Comparison of ENCODE assay signal across 20 cellular contexts in genomic region chr16:85423186-85423550, GRCh38.
DNase-seq lines count a peak whose midpoint lies in the region; ATAC-seq and TF ChIP-seq lines count a peak whose summit lies in the region.
"Had no signal": no experiment of that assay in that cellular context is flagged by ENCODE, and none has a peak within 500 bp of the region (broad histone marks: within the 10 kb centered on the region; RNA-seq: fewer than 3 reads in every experiment).

No MANE protein-coding gene starts in this region.

- no peaks in the 10 kb centered on the region for H3K36me3 Mint-ChIP-seq in activated CD8-positive, alpha-beta memory T cell treated with anti-CD3 and anti-CD28 coated beads, Interleukin-2, amount 10 ng/mL, durations not matched to agents 7 days and 5 days
- no peaks in the 10 kb centered on the region for H3K36me3 Mint-ChIP-seq in activated B cell treated with CpG ODN at 0.5 μM for 24 hours (ENCODE audit: low read depth)
- H3K36me3 Mint-ChIP-seq in activated T-helper 1 cell treated with anti-CD3 and anti-CD28 coated beads, Interleukin-12 subunit alpha, Interleukin-12 subunit beta, Interleukin-2, Interleukin-4 antibody, amounts not matched to agents 30 ng/mL and 10 ng/mL and 1 ng/mL, durations not matched to agents 14 hours and 24 hours and 36 hours (ENCODE audit: low read depth) = no peaks in the 10 kb centered on the region
- H3K36me3 Mint-ChIP-seq: CD4-positive, CD25-positive, alpha-beta regulatory T cell; memory B cell; naive thymus-derived CD8-positive, alpha-beta T cell had no signal

- no peak for TF ChIP-seq POLR2A in stomach (IDR thresholded peaks at IDR 0.05)

- peaks cover 40 to 53% (median 50%) of the 10 kb centered on the region in 4 donors for H3K4me1 ChIP-seq in stomach
- H3K4me1 ChIP-seq: HAP-1 had no signal

- peaks cover 2% of the 10 kb centered on the region for H3K4me1 Mint-ChIP-seq in activated CD8-positive, alpha-beta memory T cell treated with anti-CD3 and anti-CD28 coated beads, Interleukin-2, amount 10 ng/mL, durations not matched to agents 7 days and 5 days
- H3K4me1 Mint-ChIP-seq in activated B cell treated with CpG ODN at 0.5 μM for 24 hours = no peaks in the 10 kb centered on the region
- H3K4me1 Mint-ChIP-seq in activated T-helper 1 cell treated with anti-CD3 and anti-CD28 coated beads, Interleukin-12 subunit alpha, Interleukin-12 subunit beta, Interleukin-2, Interleukin-4 antibody, amounts not matched to agents 30 ng/mL and 10 ng/mL and 1 ng/mL, durations not matched to agents 14 hours and 24 hours and 36 hours (ENCODE audit: low read depth) = no peaks in the 10 kb centered on the region
- H3K4me1 Mint-ChIP-seq: memory B cell had no signal

- H3K9me3 Mint-ChIP-seq in activated CD8-positive, alpha-beta memory T cell treated with anti-CD3 and anti-CD28 coated beads, Interleukin-2, amount 10 ng/mL, durations not matched to agents 7 days and 5 days (ENCODE audit: low read depth) = no peaks in the 10 kb centered on the region
- no peaks in the 10 kb centered on the region for H3K9me3 Mint-ChIP-seq in activated B cell treated with CpG ODN at 0.5 μM for 24 hours
- H3K9me3 Mint-ChIP-seq in activated T-helper 1 cell treated with anti-CD3 and anti-CD28 coated beads, Interleukin-12 subunit alpha, Interleukin-12 subunit beta, Interleukin-2, Interleukin-4 antibody, amounts not matched to agents 30 ng/mL and 10 ng/mL and 1 ng/mL, durations not matched to agents 14 hours and 24 hours and 36 hours = no peaks in the 10 kb centered on the region
- H3K9me3 Mint-ChIP-seq: naive thymus-derived CD8-positive, alpha-beta T cell had no signal

- 45 to 87% (median 54%) methylated on average over 4 to 9 of the region's 9 CpGs for WGBS in stomach, 5 donors

- CTCF ChIA-PET in activated CD8-positive, alpha-beta memory T cell treated with anti-CD3 and anti-CD28 coated beads, Interleukin-2, amount 10 ng/mL, durations not matched to agents 7 days and 5 days (lab: Charles Lee) = interaction anchor here (1.5 to 12.2 kb wide), 2 partner anchors 171 to 191 kb away, joined by 3 to 237 read pairs; partner anchors contain the start of gene GSE1
- CTCF ChIA-PET in activated B cell treated with CpG ODN at 0.5 μM for 24 hours (lab: Charles Lee) = no interaction called here

- H3K27me3 ChIP-seq in stomach = no peaks in the 10 kb centered on the region
- H3K27me3 ChIP-seq: ascending aorta, uterus had no signal

- ATAC-seq in activated CD8-positive, alpha-beta memory T cell treated with anti-CD3 and anti-CD28 coated beads, Interleukin-2, amount 10 ng/mL, durations not matched to agents 7 days and 5 days = no peak
- ATAC-seq in activated B cell treated with CpG ODN at 0.5 μM for 24 hours (ENCODE audit: low read depth) (no peak), left colon (peak; percentile 8)
- ATAC-seq: activated CD4-positive, CD25-positive, alpha-beta regulatory T cell treated with anti-CD3 and anti-CD28 coated beads, Interleukin-2, amount 50 U/mL, for 24 hours; naive thymus-derived CD8-positive, alpha-beta T cell; Panc1 had no signal

- H3K27me3 Mint-ChIP-seq in activated CD8-positive, alpha-beta memory T cell treated with anti-CD3 and anti-CD28 coated beads, Interleukin-2, amount 10 ng/mL, durations not matched to agents 7 days and 5 days = no peaks in the 10 kb centered on the region
- H3K27me3 Mint-ChIP-seq in activated B cell treated with CpG ODN at 0.5 μM for 24 hours = peaks cover 19% of the 10 kb centered on the region
- H3K27me3 Mint-ChIP-seq in activated T-helper 1 cell treated with anti-CD3 and anti-CD28 coated beads, Interleukin-12 subunit alpha, Interleukin-12 subunit beta, Interleukin-2, Interleukin-4 antibody, amounts not matched to agents 30 ng/mL and 10 ng/mL and 1 ng/mL, durations not matched to agents 14 hours and 24 hours and 36 hours (ENCODE audit: insufficient read depth) = peaks cover 3% of the 10 kb centered on the region

- POLR2A ChIA-PET in activated B cell treated with CpG ODN at 0.5 μM for 24 hours (lab: Charles Lee) = no interaction called here

- intact Hi-C loops in activated B cell treated with CpG ODN at 0.5 μM for 24 hours (cut with micrococcal nuclease) = no loop called here
- intact Hi-C loops in left colon (cut with DNase I, micrococcal nuclease) = no loop called here
- intact Hi-C loops in stomach (cut with DNase I; ENCODE audit: low total_unique reads) = no loop called here
- intact Hi-C loops in activated T-helper 1 cell treated with anti-CD3 and anti-CD28 coated beads, Interleukin-12 subunit alpha, Interleukin-12 subunit beta, Interleukin-2, Interleukin-4 antibody, amounts not matched to agents 30 ng/mL and 10 ng/mL and 1 ng/mL, durations not matched to agents 14 hours and 24 hours and 36 hours (cut with micrococcal nuclease) = no loop called here

- H3K4me3 Mint-ChIP-seq in activated CD8-positive, alpha-beta memory T cell treated with anti-CD3 and anti-CD28 coated beads, Interleukin-2, amount 10 ng/mL, durations not matched to agents 7 days and 5 days = no peak overlapping the region
- H3K4me3 Mint-ChIP-seq in activated B cell treated with CpG ODN at 0.5 μM for 24 hours = no peak overlapping the region
- no peak overlapping the region for H3K4me3 Mint-ChIP-seq in activated T-helper 1 cell treated with anti-CD3 and anti-CD28 coated beads, Interleukin-12 subunit alpha, Interleukin-12 subunit beta, Interleukin-2, Interleukin-4 antibody, amounts not matched to agents 30 ng/mL and 10 ng/mL and 1 ng/mL, durations not matched to agents 14 hours and 24 hours and 36 hours
- H3K4me3 Mint-ChIP-seq: CD4-positive, CD25-positive, alpha-beta regulatory T cell; memory B cell; naive thymus-derived CD8-positive, alpha-beta T cell had no signal

- peak overlapping the region; percentile 60 to 82 (median 75) for H3K27ac ChIP-seq in stomach
- H3K27ac ChIP-seq: ascending aorta, uterus had no signal

- TF ChIP-seq CTCF in activated B cell treated with CpG ODN at 0.5 μM for 24 hours (IDR thresholded peaks at IDR 0.05) (no peak), stomach (IDR thresholded peaks at IDR 0.05) (no peak)

- no peak overlapping the region for H3K4me3 ChIP-seq in stomach
- H3K4me3 ChIP-seq: ascending aorta, HAP-1, uterus had no signal

- no peaks in the 10 kb centered on the region for H3K36me3 ChIP-seq in stomach
- H3K36me3 ChIP-seq: ascending aorta, HAP-1, uterus had no signal

- H3K27ac Mint-ChIP-seq in activated CD8-positive, alpha-beta memory T cell treated with anti-CD3 and anti-CD28 coated beads, Interleukin-2, amount 10 ng/mL, durations not matched to agents 7 days and 5 days = no peak overlapping the region
- H3K27ac Mint-ChIP-seq in activated B cell treated with CpG ODN at 0.5 μM for 24 hours = no peak overlapping the region
- H3K27ac Mint-ChIP-seq in activated T-helper 1 cell treated with anti-CD3 and anti-CD28 coated beads, Interleukin-12 subunit alpha, Interleukin-12 subunit beta, Interleukin-2, Interleukin-4 antibody, amounts not matched to agents 30 ng/mL and 10 ng/mL and 1 ng/mL, durations not matched to agents 14 hours and 24 hours and 36 hours = no peak overlapping the region
- H3K27ac Mint-ChIP-seq: memory B cell had no signal

- no peak for TF ChIP-seq EP300 in stomach (IDR thresholded peaks at IDR 0.05)

- no peaks in the 10 kb centered on the region for H3K9me3 ChIP-seq in stomach
- H3K9me3 ChIP-seq: ascending aorta, HAP-1, SK-N-SH, uterus had no signal

- peak; percentile 8 for DNase-seq in activated CD8-positive, alpha-beta memory T cell treated with anti-CD3 and anti-CD28 coated beads, Interleukin-2, amount 50 U/mL, for 4 hours
- DNase-seq in activated CD8-positive, alpha-beta memory T cell treated with anti-CD3 and anti-CD28 coated beads, Interleukin-2, amount 10 ng/mL, durations not matched to agents 7 days and 5 days = no peak
- DNase-seq in activated B cell treated with CpG ODN at 0.5 μM for 24 hours (peak; percentile 11), left colon (no peak), stomach (no peak), OCI-M1 (lab: John Stamatoyannopoulos, UW) (no peak), HuH-7 (ENCODE audit: low spot score) (no peak)
- DNase-seq in activated T-helper 1 cell treated with anti-CD3 and anti-CD28 coated beads, Interleukin-12 subunit alpha, Interleukin-12 subunit beta, Interleukin-2, Interleukin-4 antibody, amounts not matched to agents 30 ng/mL and 10 ng/mL and 1 ng/mL, durations not matched to agents 14 hours and 24 hours and 36 hours (ENCODE audit: low spot score) = no peak
- DNase-seq: CD4-positive, CD25-positive, alpha-beta regulatory T cell; IMR-90; NCI-H1436; SK-N-SH; stimulated activated CD4-positive, alpha-beta T cell treated with anti-CD3 and anti-CD28 coated beads, Interleukin-4, amount 100 ng/mL, for 4 hours had no signal

Comparison
In these comparisons a context has a peak if more than half of its experiments do, and no peak if none do; other contexts are left out.
1. DNase-seq: peak in activated CD8-positive, alpha-beta memory T cell treated with anti-CD3 and anti-CD28 coated beads, Interleukin-2, amount 50 U/mL, for 4 hours (single experiment) and activated B cell treated with CpG ODN at 0.5 μM for 24 hours (single experiment); none in activated CD8-positive, alpha-beta memory T cell treated with anti-CD3 and anti-CD28 coated beads, Interleukin-2, amount 10 ng/mL, durations not matched to agents 7 days and 5 days (single experiment), left colon (0 of 2), stomach (single experiment), activated T-helper 1 cell treated with anti-CD3 and anti-CD28 coated beads, Interleukin-12 subunit alpha, Interleukin-12 subunit beta, Interleukin-2, Interleukin-4 antibody, amounts not matched to agents 30 ng/mL and 10 ng/mL and 1 ng/mL, durations not matched to agents 14 hours and 24 hours and 36 hours (single experiment), OCI-M1 (single experiment) and HuH-7 (single experiment).